ENCODE assay signal across 15 cellular contexts in genomic region chr16:23827245-23827543, GRCh38. TPM values are rescaled to one million over a fixed set of nuclear protein-coding genes. Genes with fewer than 3 reads are reported as not detected.
DNase-seq lines count a peak whose midpoint lies in the region; ATAC-seq, FAIRE-seq and TF ChIP-seq lines count a peak whose summit lies in the region.
"Had no signal": no experiment of that assay in that cellular context is flagged by ENCODE, and none has a peak within 500 bp of the region (broad histone marks: within the 10 kb centered on the region; RNA-seq: fewer than 3 reads in every experiment).

No MANE protein-coding gene starts in this region.

- ATAC-seq in activated CD4-positive, CD25-positive, alpha-beta regulatory T cell treated with anti-CD3 and anti-CD28 coated beads, Interleukin-2, amount 50 U/mL, for 24 hours, result peak; percentile 92 to 94
- ATAC-seq in GM21723 (IDR thresholded peaks at IDR 0.05; ENCODE audit: unreplicated experiment), result peak; percentile 48
- ATAC-seq in T-cell (replicated peaks in 1 of 4), result peak; percentile 44 to 60 (median 54)
- ATAC-seq in naive thymus-derived CD4-positive, alpha-beta T cell, result peak; percentile 37
- no peak for ATAC-seq in pancreas
- no peak for ATAC-seq in HG03521 (IDR thresholded peaks at IDR 0.05; ENCODE audit: unreplicated experiment)

- no peaks in the 10 kb centered on the region for H3K36me3 ChIP-seq in naive thymus-derived CD4-positive, alpha-beta T cell (ENCODE audit: control insufficient read depth in 2 of 3, insufficient read depth in 3 of 3, low read length in 3 of 3)
- H3K36me3 ChIP-seq in pancreas, result no peaks in the 10 kb centered on the region
- H3K36me3 ChIP-seq: tibial nerve had no signal

- 36 to 47% methylated on average over 2 of the region's 2 CpGs for WGBS in pancreas, 2 donors

- no peaks in the 10 kb centered on the region for H3K9me3 ChIP-seq in naive thymus-derived CD4-positive, alpha-beta T cell (ENCODE audit: control insufficient read depth in 2 of 3, low read length in 3 of 3)
- H3K9me3 ChIP-seq in pancreas, result no peaks in the 10 kb centered on the region

- peak overlapping the region; percentile 94 to 97 for H3K27ac Mint-ChIP-seq in T-cell
- peak overlapping the region; percentile 32 to 94 (median 88) for H3K27ac Mint-ChIP-seq in naive thymus-derived CD4-positive, alpha-beta T cell
- H3K27ac Mint-ChIP-seq: nephron progenitor cell had no signal

- peak overlapping the region; percentile 6 to 49 (median 45) for H3K4me3 Mint-ChIP-seq in T-cell
- peak overlapping the region in 9 of 10 donors; percentile 48 to 87 (median 73) for H3K4me3 Mint-ChIP-seq in naive thymus-derived CD4-positive, alpha-beta T cell
- H3K4me3 Mint-ChIP-seq: nephron progenitor cell had no signal

- peaks cover 22 to 23% of the 10 kb centered on the region in 2 donors for H3K4me1 ChIP-seq in naive thymus-derived CD4-positive, alpha-beta T cell (ENCODE audit: control insufficient read depth in 2 of 2, insufficient read depth in 2 of 2, low read length in 2 of 2)
- no peaks in the 10 kb centered on the region for H3K4me1 ChIP-seq in pancreas

- intact Hi-C loops in naive thymus-derived CD4-positive, alpha-beta T cell (cut with micrococcal nuclease), result loop anchor here (1.0 to 5.0 kb wide), 4 partner anchors 8 to 125 kb away; partner anchors contain the start of gene PRKCB (in 1 of the 2)
- intact Hi-C loops in pancreas (cut with DNase I), result no loop called here

- FAIRE-seq in pancreas (lab: Jason Lieb, UNC), result no peak
- FAIRE-seq: D721Med had no signal

- H3K27me3 Mint-ChIP-seq in T-cell, result no peaks in the 10 kb centered on the region
- H3K27me3 Mint-ChIP-seq in naive thymus-derived CD4-positive, alpha-beta T cell, result peaks cover 0 to 3% (median 0%) of the 10 kb centered on the region in 5 donors

- H3K27ac ChIP-seq in naive thymus-derived CD4-positive, alpha-beta T cell (ENCODE audit: low read depth, low read length), result no peak overlapping the region
- no peak overlapping the region for H3K27ac ChIP-seq in pancreas
- H3K27ac ChIP-seq: tibial nerve had no signal

- TF ChIP-seq CTCF in pancreas (IDR thresholded peaks at IDR 0.05), result no peak

- H3K36me3 Mint-ChIP-seq in T-cell, result no peaks in the 10 kb centered on the region
- H3K36me3 Mint-ChIP-seq in naive thymus-derived CD4-positive, alpha-beta T cell, result peaks cover 0 to 19% (median 0%) of the 10 kb centered on the region in 5 donors

- no peak overlapping the region for H3K4me3 ChIP-seq in naive thymus-derived CD4-positive, alpha-beta T cell (ENCODE audit: low read length)
- H3K4me3 ChIP-seq in pancreas, result no peak overlapping the region
- H3K4me3 ChIP-seq: tibial nerve had no signal

- no peak for DNase-seq in activated CD4-positive, CD25-positive, alpha-beta regulatory T cell (lab: John Stamatoyannopoulos, UW)
- no peak for DNase-seq in T-cell
- DNase-seq in naive thymus-derived CD4-positive, alpha-beta T cell, result peak in 3 of 9 donors; percentile 16 to 31 (median 24)
- DNase-seq in pancreas, result no peak
- no peak for DNase-seq in amygdala (lab: John Stamatoyannopoulos, UW)
- DNase-seq: 8988T, head of caudate nucleus, NCI-H226, nephron progenitor cell had no signal

- peaks cover 0 to 12% (median 8%) of the 10 kb centered on the region in 3 donors for H3K9me3 Mint-ChIP-seq in T-cell
- peaks cover 0 to 16% (median 7%) of the 10 kb centered on the region in 11 donors for H3K9me3 Mint-ChIP-seq in naive thymus-derived CD4-positive, alpha-beta T cell

- H3K4me1 Mint-ChIP-seq in T-cell, result peaks cover 30 to 48% (median 42%) of the 10 kb centered on the region in 3 donors
- H3K4me1 Mint-ChIP-seq in naive thymus-derived CD4-positive, alpha-beta T cell, result peaks cover 31 to 44% (median 34%) of the 10 kb centered on the region in 7 donors

- CTCF ChIA-PET in T-cell (lab: Charles Lee), result interaction anchor here in 1 of 2 donors (0.6 to 1.6 kb wide), 5 partner anchors 23 to 1405 kb away, joined by 3 to 4 read pairs (median 4); no protein-coding TSS in a partner anchor
- CTCF ChIA-PET in naive thymus-derived CD4-positive, alpha-beta T cell (lab: Charles Lee), result interaction anchor here (0.5 to 1.7 kb wide), 6 partner anchors 24 to 387 kb away, joined by 3 to 7 read pairs (median 4); no protein-coding TSS in a partner anchor

- H3K27me3 ChIP-seq in naive thymus-derived CD4-positive, alpha-beta T cell (ENCODE audit: control insufficient read depth in 2 of 2, insufficient read depth in 2 of 2, low read length in 2 of 2), result no peaks in the 10 kb centered on the region
- H3K27me3 ChIP-seq in pancreas, result no peaks in the 10 kb centered on the region
- H3K27me3 ChIP-seq: tibial nerve had no signal

- POLR2A ChIA-PET in T-cell (lab: Charles Lee), result interaction anchor here in 1 of 2 donors (0.6 kb wide), 1 partner anchor 177 kb away, joined by 6 read pairs; no protein-coding TSS in a partner anchor
- POLR2A ChIA-PET in naive thymus-derived CD4-positive, alpha-beta T cell (lab: Charles Lee), result interaction anchor here (0.8 to 2.0 kb wide), 6 partner anchors 8 to 186 kb away, joined by 3 to 6 read pairs (median 4); partner anchors contain the start of gene PRKCB

RNA-seq across cellular contexts. Expression of gene PRKCB, which starts 8.6 kb away (rescaled TPM):
- total RNA-seq in T-cell (100 to 1,000 TPM in 4 of 5 donors, 10 to 100 TPM in 1; 84.7 to 114 (median 105) TPM), pancreas (1 to 10 TPM in 3 of 6 donors, under 1 TPM in 3; 0.19 to 4.3 (median 1.0) TPM)
- total RNA-seq in naive thymus-derived CD4-positive, alpha-beta T cell, result 100 to 1,000 TPM in 1 of 5 experiments, 10 to 100 TPM in 4; 72.5 to 180 (median 73.1) TPM
- 10 to 100 TPM; 32.4 to 56.2 TPM for polyA plus RNA-seq in naive thymus-derived CD4-positive, alpha-beta T cell
- polyA plus RNA-seq in pancreas, result under 1 TPM; 0.19 to 0.30 TPM
- total RNA-seq: epithelial cell of proximal tubule had no signal

Comparison
In these comparisons a context has a peak if more than half of its experiments do, and no peak if none do; other contexts are left out.
1. ATAC-seq: peak in activated CD4-positive, CD25-positive, alpha-beta regulatory T cell treated with anti-CD3 and anti-CD28 coated beads, Interleukin-2, amount 50 U/mL, for 24 hours (2 of 2), GM21723 (single experiment), T-cell (4 of 4) and naive thymus-derived CD4-positive, alpha-beta T cell (single experiment); none in pancreas (0 of 4) and HG03521 (single experiment).
2. RNA of gene PRKCB, which starts 8.6 kb away (total RNA-seq): 84.7 to 114 TPM in T-cell and 72.5 to 180 TPM in naive thymus-derived CD4-positive, alpha-beta T cell; 0.19 to 4.3 TPM in pancreas; every median in the first group is over 10 times any median in the second.
3. intact Hi-C loops: an anchor here in naive thymus-derived CD4-positive, alpha-beta T cell (1.0 to 5.0 kb wide); none called in pancreas.